12 cellular contexts compared by ENCODE assay signal in genomic region chr20:31496761-31497295, GRCh38. TPM values are rescaled to one million over a fixed set of nuclear protein-coding genes. Genes with fewer than 3 reads are reported as not detected.
DNase-seq lines count a peak whose midpoint lies in the region; ATAC-seq, FAIRE-seq and TF ChIP-seq lines count a peak whose summit lies in the region.
"Had no signal": no experiment of that assay in that cellular context is flagged by ENCODE, and none has a peak within 500 bp of the region (broad histone marks: within the 10 kb centered on the region; RNA-seq: fewer than 3 reads in every experiment).

No MANE protein-coding gene starts in this region.

- no peak for FAIRE-seq in HTR-8/SVneo (lab: Jason Lieb, UNC)

- H3K27ac Mint-ChIP-seq in glutamatergic neuron (ENCODE audit: unreplicated experiment): no peak overlapping the region
- H3K27ac Mint-ChIP-seq: activated naive CD4-positive, alpha-beta T cell treated with anti-CD3 and anti-CD28 coated beads, Interleukin-2, amount 50 U/mL, for 72 hours had no signal

- DNase-seq in AG10803 (ENCODE audit: low read depth) (peak; percentile 68), NCI-H226 (peak; percentile 56), glutamatergic neuron (peak; percentile 53), sciatic nerve (ENCODE audit: low spot score) (peak; percentile 84), DMS79 treated with DMSO at 0.1 percent for 48 hours (lab: John Stamatoyannopoulos, UW) (no peak), Kasumi-1 (lab: John Stamatoyannopoulos, UW) (no peak), HTR-8/SVneo (ENCODE audit: insufficient read length, low spot score) (no peak), NCI-H2081 (lab: John Stamatoyannopoulos, UW) (no peak)
- DNase-seq: PC-9; stimulated activated CD4-positive, alpha-beta T cell treated with anti-CD3 and anti-CD28 coated beads, Interleukin-4, amount 100 ng/mL, for 24 hours had no signal

- H3K27me3 Mint-ChIP-seq in glutamatergic neuron (ENCODE audit: unreplicated experiment): peaks cover 4% of the 10 kb centered on the region

- TF ChIP-seq CTCF in AG10803 (conservative IDR thresholded peaks at IDR 0.05; ENCODE audit: low read length) (no peak), glutamatergic neuron (IDR thresholded peaks at IDR 0.05; ENCODE audit: partially characterized antibody, unreplicated experiment) (no peak)

- ATAC-seq in sciatic nerve: peak; percentile 93
- ATAC-seq: activated CD4-positive, CD25-positive, alpha-beta regulatory T cell treated with anti-CD3 and anti-CD28 coated beads, Interleukin-2, amount 50 U/mL, for 24 hours; activated naive CD4-positive, alpha-beta T cell treated with anti-CD3 and anti-CD28 coated beads, Interleukin-2, amount 50 U/mL, for 72 hours had no signal

- no peak overlapping the region for H3K4me3 Mint-ChIP-seq in glutamatergic neuron (ENCODE audit: unreplicated experiment)

- no peaks in the 10 kb centered on the region for H3K36me3 Mint-ChIP-seq in glutamatergic neuron (ENCODE audit: unreplicated experiment)
- H3K36me3 Mint-ChIP-seq: activated naive CD4-positive, alpha-beta T cell treated with anti-CD3 and anti-CD28 coated beads, Interleukin-2, amount 50 U/mL, for 72 hours had no signal

- peaks cover 3% of the 10 kb centered on the region for H3K9me3 Mint-ChIP-seq in glutamatergic neuron (ENCODE audit: unreplicated experiment)
- H3K9me3 Mint-ChIP-seq: activated naive CD4-positive, alpha-beta T cell treated with anti-CD3 and anti-CD28 coated beads, Interleukin-2, amount 50 U/mL, for 72 hours had no signal

- peak overlapping the region; percentile 36 for H3K4me3 ChIP-seq in AG10803 (ENCODE audit: low read length)
- H3K4me3 ChIP-seq: PC-9 had no signal

- H3K4me1 Mint-ChIP-seq in glutamatergic neuron (ENCODE audit: low read depth, unreplicated experiment): no peaks in the 10 kb centered on the region

- intact Hi-C loops in sciatic nerve (cut with DNase I): no loop called here

RNA-seq across cellular contexts. Expression of gene HM13, which starts 17.4 kb away (rescaled TPM):
- total RNA-seq in glutamatergic neuron (ENCODE audit: unreplicated experiment) (320 TPM), sciatic nerve (106 TPM)

RNA-seq across cellular contexts. Expression of gene REM1, which starts 21.7 kb away (rescaled TPM):
- 2.8 TPM for total RNA-seq in glutamatergic neuron (ENCODE audit: unreplicated experiment)
- total RNA-seq in sciatic nerve: 7.2 TPM
- total RNA-seq: activated naive CD4-positive, alpha-beta T cell treated with anti-CD3 and anti-CD28 coated beads, Interleukin-2, amount 50 U/mL, for 72 hours; PC-9 had no signal

RNA-seq across cellular contexts. Expression of gene DEFB124, which starts 21.9 kb away (rescaled TPM):
- total RNA-seq in glutamatergic neuron (ENCODE audit: unreplicated experiment): not detected
- total RNA-seq in sciatic nerve: 1.8 TPM
- total RNA-seq: activated naive CD4-positive, alpha-beta T cell treated with anti-CD3 and anti-CD28 coated beads, Interleukin-2, amount 50 U/mL, for 72 hours; PC-9 had no signal

RNA-seq across cellular contexts. Expression of gene DEFB123, which starts 56.4 kb away (rescaled TPM):
- total RNA-seq in glutamatergic neuron (ENCODE audit: unreplicated experiment) (not detected), sciatic nerve (not detected)
- total RNA-seq: activated naive CD4-positive, alpha-beta T cell treated with anti-CD3 and anti-CD28 coated beads, Interleukin-2, amount 50 U/mL, for 72 hours; PC-9 had no signal

Comparison
In these comparisons a context has a peak if more than half of its experiments do, and no peak if none do; other contexts are left out.
1. DNase-seq: peak in AG10803 (single experiment), NCI-H226 (single experiment), glutamatergic neuron (single experiment) and sciatic nerve (single experiment); none in DMS79 treated with DMSO at 0.1 percent for 48 hours (single experiment), Kasumi-1 (0 of 2), HTR-8/SVneo (single experiment) and NCI-H2081 (0 of 2).